Comparison of ENCODE assay signal across 10 cellular contexts in the genomic region with DNA sequence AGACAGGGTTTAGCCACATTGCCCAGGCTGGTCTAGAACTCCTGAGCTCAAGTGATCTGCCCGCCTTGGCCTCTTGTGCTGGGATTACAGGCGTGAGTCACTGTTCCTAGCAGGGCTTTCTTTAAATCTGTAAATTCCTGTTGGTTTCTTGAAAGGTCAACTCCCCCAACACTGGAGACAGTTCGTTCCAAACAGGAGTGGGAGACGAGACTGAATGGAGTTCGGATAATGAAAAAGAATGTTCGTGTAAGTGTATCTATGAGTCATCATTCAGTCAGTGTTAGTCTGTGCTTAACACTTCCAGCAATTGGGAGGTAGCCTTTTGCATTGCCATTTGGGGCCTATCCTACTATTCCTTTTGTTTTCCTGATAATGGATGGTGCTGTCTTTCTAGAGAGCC. TPM values are rescaled to one million over a fixed set of nuclear protein-coding genes. Genes with fewer than 3 reads are reported as not detected.
A peak's percentile ranks its signal among the peaks of the same experiment; 100 is the strongest.
DNase-seq lines count a peak whose midpoint lies in the region; ATAC-seq and TF ChIP-seq lines count a peak whose summit lies in the region.
"Had no signal": no experiment of that assay in that cellular context is flagged by ENCODE, and none has a peak within 500 bp of the region (broad histone marks: within the 10 kb centered on the region; RNA-seq: fewer than 3 reads in every experiment).

No MANE protein-coding gene starts in this region.

- RAD21 ChIA-PET in HCT116 (lab: Charles Lee; ENCODE audit: low non-redundant PET in 1 of 2, low total read pairs in 2 of 2, uncharacterized antibody in 2 of 2, unreplicated experiment in 2 of 2) = no interaction called here

- in situ Hi-C loops in brain microvascular endothelial cell (cut with HindIII; ENCODE audit: low pct_ligation_motif_present, low sequenced_read_pairs) = no loop called here

- peak overlapping the region; percentile 53 for H3K4me2 ChIP-seq in HCT116 (ENCODE audit: low read length)

- H3K4me1 ChIP-seq in ACC112 (ENCODE audit: control insufficient read depth, insufficient read depth, low read length, unreplicated experiment) (peaks cover 21% of the 10 kb centered on the region), HCT116 (ENCODE audit: control insufficient read depth in 1 of 2, insufficient read depth in 2 of 2, low read length in 2 of 2) (peaks cover 19 to 20% of the 10 kb centered on the region in 2 experiments), lower lobe of right lung (peaks cover 6% of the 10 kb centered on the region)

- no peaks in the 10 kb centered on the region for H3K79me2 ChIP-seq in ACC112 (ENCODE audit: control insufficient read depth, insufficient read depth, low read length, unreplicated experiment)
- no peaks in the 10 kb centered on the region for H3K79me2 ChIP-seq in HCT116 (ENCODE audit: insufficient read depth, low read length)

- no peak for TF ChIP-seq RAD21 in HCT116 (IDR thresholded peaks at IDR 0.05; ENCODE audit: low read depth)

- no TSS peak for BruUV-seq in HCT116 (replicated peaks; lab: Mats Ljungman, UMichigan)

- peak overlapping the region; percentile 85 for H3K27ac ChIP-seq in ACC112 (ENCODE audit: low read depth, low read length)
- peak overlapping the region; percentile 67 for H3K27ac ChIP-seq in HCT116 (ENCODE audit: low read depth, low read length)
- H3K27ac ChIP-seq in brain microvascular endothelial cell = peak overlapping the region; percentile 73
- peak overlapping the region; percentile 10 for H3K27ac ChIP-seq in lower lobe of right lung
- H3K27ac ChIP-seq: coronary artery had no signal

- CTCF ChIA-PET in HCT116 (lab: Charles Lee) = no interaction called here

- no peak for TF ChIP-seq POLR2A in HCT116 (IDR thresholded peaks at IDR 0.05; ENCODE audit: borderline replicate concordance, extremely low read depth, insufficient read depth, insufficient read length)

- 0 out of 2 replicates have a peak overlapping the region, but pooled peaks have one; percentile 6 for H3K9ac ChIP-seq in HCT116 (ENCODE audit: low read length)

- POLR2A ChIA-PET in HCT116 (lab: Charles Lee) = no interaction called here

- H3K36me3 ChIP-seq in ACC112 (ENCODE audit: insufficient read depth, low read length) (peaks cover 8% of the 10 kb centered on the region), HCT116 (ENCODE audit: control insufficient read depth in 1 of 2, insufficient read depth in 2 of 2, low read length in 2 of 2) (peaks cover 0 to 7% of the 10 kb centered on the region in 2 experiments; a peak in 2 of 4 replicates), brain microvascular endothelial cell (replicated peaks) (peaks cover 27% of the 10 kb centered on the region), lower lobe of right lung (peaks cover 66% of the 10 kb centered on the region)

- H2AFZ ChIP-seq in ACC112 (ENCODE audit: low read length, unreplicated experiment) (no peak overlapping the region), HCT116 (ENCODE audit: low read depth, low read length, poor library complexity, severe bottlenecking) (no peak overlapping the region)

- no peaks in the 10 kb centered on the region for H3K9me3 ChIP-seq in HCT116 (ENCODE audit: control insufficient read depth in 1 of 2, insufficient read depth in 1 of 2, low read depth in 1 of 2, low read length in 2 of 2)
- H3K9me3 ChIP-seq in lower lobe of right lung = no peaks in the 10 kb centered on the region

- TF ChIP-seq CTCF in HCT116 (IDR thresholded peaks at IDR 0.05 in 2 of 3, conservative IDR thresholded peaks at IDR 0.05 in 1 of 3; ENCODE audit: borderline replicate concordance in 1 of 3, insufficient read depth in 1 of 3, low read depth in 2 of 3, low read length in 2 of 3) = no peak
- TF ChIP-seq CTCF in brain microvascular endothelial cell (IDR thresholded peaks at IDR 0.05; ENCODE audit: low read depth, low read length, missing control alignments) = no peak
- no peak for TF ChIP-seq CTCF in lower lobe of right lung (IDR thresholded peaks at IDR 0.05)

- ATAC-seq in HCT116 = peak; percentile 88
- peak; percentile 48 to 64 for ATAC-seq in lower lobe of right lung
- ATAC-seq in HG03280 (IDR thresholded peaks at IDR 0.05; ENCODE audit: unreplicated experiment) = no peak
- no peak for ATAC-seq in HG02759 (IDR thresholded peaks at IDR 0.05; ENCODE audit: unreplicated experiment)

- intact Hi-C loops in HCT116 (cut with micrococcal nuclease) (no loop called here), lower lobe of right lung (cut with DNase I) (no loop called here)

- H3K9me2 ChIP-seq in HCT116 (ENCODE audit: insufficient read depth) = no peaks in the 10 kb centered on the region

- H3K27me3 ChIP-seq in ACC112 (ENCODE audit: insufficient read depth, low read length) (no peaks in the 10 kb centered on the region), HCT116 (ENCODE audit: insufficient read depth, low read length) (no peaks in the 10 kb centered on the region), brain microvascular endothelial cell (replicated peaks) (no peaks in the 10 kb centered on the region), lower lobe of right lung (ENCODE audit: low read depth) (no peaks in the 10 kb centered on the region)

- no peaks in the 10 kb centered on the region for H4K20me1 ChIP-seq in HCT116 (ENCODE audit: insufficient read depth)

- H3K4me3 ChIP-seq in ACC112 (ENCODE audit: low read depth, low read length) (no peak overlapping the region; the same call in 1 of the 2 replicates), HCT116 (replicated peaks in 1 of 2; ENCODE audit: low read depth in 1 of 2, low read length in 2 of 2) (0 out of 4 replicates have a peak overlapping the region, but pooled peaks of 1 of the 2 experiments have one; percentile 9), brain microvascular endothelial cell (ENCODE audit: low read depth, low read length) (no peak overlapping the region), lower lobe of right lung (no peak overlapping the region)
- H3K4me3 ChIP-seq: coronary artery had no signal

- DNase-seq in HCT116 (ENCODE audit: low read depth, low spot score) (peak; percentile 50), brain microvascular endothelial cell (peak; percentile 91), lower lobe of right lung (no peak), NCI-H1436 treated with DMSO at 0.1 percent for 48 hours (lab: John Stamatoyannopoulos, UW) (no peak), NCI-H1436 (lab: John Stamatoyannopoulos, UW) (no peak)
- DNase-seq: activated CD4-positive, alpha-beta T cell treated with anti-CD3 and anti-CD28 coated beads, Interleukin-2, amount 50 U/mL, for 48 hours had no signal

TF ChIP-seq in HCT116, 20 proteins besides CTCF, POLR2A, EP300 and RAD21:
- peak; percentile 40; the same call in 1 of the 2 replicates for TF ChIP-seq JUND (IDR thresholded peaks at IDR 0.05)
- TF ChIP-seq FOSL1 (IDR thresholded peaks at IDR 0.05; ENCODE audit: low read depth) = peak; percentile 51
- TF ChIP-seq EZH2phosphoT487 (IDR thresholded peaks at IDR 0.05; ENCODE audit: borderline replicate concordance) = no peak

RNA-seq across cellular contexts. Expression of gene BACE1-AS, which starts 10.0 kb away (rescaled TPM):
- total RNA-seq in HCT116 (2021; ENCODE audit: unreplicated experiment) = 10.2 TPM
- polyA plus RNA-seq in HCT116 (2012) = 4.4 and 5.0 TPM in 2 replicates
- 8.6 TPM for total RNA-seq in lower lobe of right lung

RNA-seq across cellular contexts. Expression of gene BACE1, which starts 34.9 kb away (rescaled TPM):
- total RNA-seq in HCT116 (2021; ENCODE audit: unreplicated experiment) = 8.5 TPM
- 6.0 and 9.3 TPM in 2 replicates for polyA plus RNA-seq in HCT116 (2012)
- total RNA-seq in lower lobe of right lung = 28.4 TPM

RNA-seq across cellular contexts. Expression of gene CEP164, which starts 46.5 kb away (rescaled TPM):
- total RNA-seq in HCT116 (2021; ENCODE audit: unreplicated experiment) = 22.2 TPM
- polyA plus RNA-seq in HCT116 (2012) = 12.2 and 13.8 TPM in 2 replicates
- total RNA-seq in lower lobe of right lung = 27.3 TPM

RNA-seq across cellular contexts. Expression of gene RNF214, which starts 48.7 kb away (rescaled TPM):
- total RNA-seq in HCT116 (2021; ENCODE audit: unreplicated experiment) (29.3 TPM), lower lobe of right lung (28.9 TPM)
- polyA plus RNA-seq in HCT116 (2012) = 21.0 and 21.1 TPM in 2 replicates

RNA-seq across cellular contexts. Expression of gene PCSK7, which starts 49.3 kb away (rescaled TPM):
- total RNA-seq in HCT116 (2021; ENCODE audit: unreplicated experiment) (30.0 TPM), lower lobe of right lung (50.2 TPM)
- 10.9 and 12.5 TPM in 2 replicates for polyA plus RNA-seq in HCT116 (2012)

Comparison
In these comparisons a context has a peak if more than half of its experiments do, and no peak if none do; other contexts are left out.
1. H3K27ac ChIP-seq: peak in every context shown above with its lines; median percentile 85 in ACC112; 73 in brain microvascular endothelial cell; 67 in HCT116; 10 in lower lobe of right lung.
2. ATAC-seq: peak in HCT116 (single experiment) and lower lobe of right lung (2 of 2); none in HG03280 (single experiment) and HG02759 (single experiment).
3. DNase-seq: peak in HCT116 (single experiment) and brain microvascular endothelial cell (single experiment); none in lower lobe of right lung (single experiment), NCI-H1436 treated with DMSO at 0.1 percent for 48 hours (single experiment) and NCI-H1436 (single experiment).